Comparison of ENCODE assay signal across 8 cellular contexts in genomic region chr22:17035976-17036841, GRCh38. TPM values are rescaled to one million over a fixed set of nuclear protein-coding genes. Genes with fewer than 3 reads are reported as not detected.
DNase-seq lines count a peak whose midpoint lies in the region; ATAC-seq, FAIRE-seq and TF ChIP-seq lines count a peak whose summit lies in the region.
"Not testable (repeated sequence)": the region's sequence is repeated elsewhere in the genome, so short reads cannot be mapped to it uniquely, and the experiment has no call there.

No MANE protein-coding gene starts in this region.

- peak; percentile 17 for ATAC-seq in HG02588 (IDR thresholded peaks at IDR 0.05; ENCODE audit: unreplicated experiment)
- ATAC-seq in aorta (ENCODE audit: low FRiP score) = peak; percentile 8

- not testable (repeated sequence) for H3K9me3 ChIP-seq in MG63; colonic mucosa; kidney (ENCODE audit: control insufficient read depth in 1 of 2, low read length in 2 of 2); aorta (ENCODE audit: control insufficient read depth, low read length)

- H3K4me1 ChIP-seq in colonic mucosa; kidney (ENCODE audit: control insufficient read depth in 1 of 2, insufficient read depth in 1 of 2, low read depth in 1 of 2, low read length in 2 of 2); rectal smooth muscle tissue (ENCODE audit: control insufficient read depth, insufficient read depth, low read length); aorta (ENCODE audit: control insufficient read depth in 1 of 2, insufficient read depth in 2 of 2, low read length in 2 of 2): not testable (repeated sequence)

- peak overlapping the region; percentile 68 for H3K4me3 Mint-ChIP-seq in activated CD4-positive, alpha-beta memory T cell treated with anti-CD3 and anti-CD28 coated beads for 36 hours

- H3K4me3 ChIP-seq in GM12875 (ENCODE audit: low read depth, low read length) (peak overlapping the region; percentile 37), MG63 (peak overlapping the region; percentile 40), colonic mucosa (peak overlapping the region; percentile 11), rectal smooth muscle tissue (ENCODE audit: low read length) (peak overlapping the region; percentile 27)
- H3K4me3 ChIP-seq in kidney (ENCODE audit: low read length in 2 of 2); aorta (ENCODE audit: low read length in 2 of 2): not testable (repeated sequence)

- DNase-seq in MG63 (peak; percentile 62), kidney (peak; percentile 68), aorta (peak in 1 of 2 donors; percentile 67)
- not testable (repeated sequence) for DNase-seq in activated CD4-positive, alpha-beta memory T cell treated with anti-CD3 and anti-CD28 coated beads for 36 hours; colonic mucosa

- CTCF ChIA-PET in activated CD4-positive, alpha-beta memory T cell treated with anti-CD3 and anti-CD28 coated beads for 36 hours (lab: Charles Lee) = not testable (repeated sequence)

- peaks cover 11% of the 10 kb centered on the region for H3K27me3 Mint-ChIP-seq in activated CD4-positive, alpha-beta memory T cell treated with anti-CD3 and anti-CD28 coated beads for 36 hours

- POLR2A ChIA-PET in activated CD4-positive, alpha-beta memory T cell treated with anti-CD3 and anti-CD28 coated beads for 36 hours (lab: Charles Lee) = not testable (repeated sequence)

- not testable (repeated sequence) for H3K27ac Mint-ChIP-seq in activated CD4-positive, alpha-beta memory T cell treated with anti-CD3 and anti-CD28 coated beads for 36 hours

- intact Hi-C loops in activated CD4-positive, alpha-beta memory T cell treated with anti-CD3 and anti-CD28 coated beads for 36 hours (cut with micrococcal nuclease); colonic mucosa (cut with DNase I); kidney (cut with DNase I); aorta (cut with DNase I): not testable (repeated sequence)

- not testable (repeated sequence) for H3K9ac ChIP-seq in colonic mucosa (ENCODE audit: low read depth in 2 of 2, low read length in 2 of 2); kidney (ENCODE audit: low read length in 2 of 2); rectal smooth muscle tissue (ENCODE audit: low read length)

- not testable (repeated sequence) for H3K27me3 ChIP-seq in MG63; colonic mucosa; rectal smooth muscle tissue (ENCODE audit: control insufficient read depth, insufficient read depth, low read length); aorta (ENCODE audit: control insufficient read depth in 1 of 2, insufficient read depth in 2 of 2, low read length in 1 of 2)

- H3K27ac ChIP-seq in colonic mucosa; kidney (ENCODE audit: low read depth in 2 of 2, low read length in 2 of 2); rectal smooth muscle tissue (ENCODE audit: low read depth, low read length); aorta (ENCODE audit: low read depth in 1 of 2, low read length in 2 of 2): not testable (repeated sequence)

- H3K4me1 Mint-ChIP-seq in activated CD4-positive, alpha-beta memory T cell treated with anti-CD3 and anti-CD28 coated beads for 36 hours (ENCODE audit: low read depth) = not testable (repeated sequence)

- not testable (repeated sequence) for H3K9me3 Mint-ChIP-seq in activated CD4-positive, alpha-beta memory T cell treated with anti-CD3 and anti-CD28 coated beads for 36 hours

- WGBS in aorta, 2 donors = 20 to 22% methylated on average over 43 to 56 of the region's 56 CpGs

- FAIRE-seq in kidney (lab: Jason Lieb, UNC) = not testable (repeated sequence)

- not testable (repeated sequence) for H3K36me3 ChIP-seq in MG63; colonic mucosa; kidney (ENCODE audit: control insufficient read depth in 1 of 2, insufficient read depth in 2 of 2, low read length in 2 of 2); rectal smooth muscle tissue (ENCODE audit: control insufficient read depth, insufficient read depth, low read length); aorta (ENCODE audit: control insufficient read depth in 1 of 2, insufficient read depth in 2 of 2, low read length in 1 of 2)

- not testable (repeated sequence) for TF ChIP-seq CTCF in GM12875 (IDR thresholded peaks at IDR 0.05; ENCODE audit: borderline replicate concordance, insufficient read depth, low read depth, low read length); colonic mucosa (IDR thresholded peaks at IDR 0.05); kidney (IDR thresholded peaks at IDR 0.05; ENCODE audit: borderline replicate concordance, extremely low read depth, insufficient read depth)

- not testable (repeated sequence) for H3K36me3 Mint-ChIP-seq in activated CD4-positive, alpha-beta memory T cell treated with anti-CD3 and anti-CD28 coated beads for 36 hours

RNA-seq across cellular contexts. Expression of gene GAB4, which starts 28.2 kb away (rescaled TPM):
- total RNA-seq in MG63 (2014; rRNA removed; shearing (Covaris generic); ENCODE audit: low replicate concordance) = not detected in 2 replicates
- not detected for total RNA-seq in activated CD4-positive, alpha-beta memory T cell treated with anti-CD3 and anti-CD28 coated beads for 36 hours
- total RNA-seq in colonic mucosa = not detected
- not detected for total RNA-seq in kidney
- not detected for polyA plus RNA-seq in kidney (ENCODE audit: insufficient read depth, low read depth, low replicate concordance)
- total RNA-seq in aorta = not detected
- polyA plus RNA-seq in aorta = not detected

RNA-seq across cellular contexts. Expression of gene IL17RA, which starts 48.6 kb away (rescaled TPM):
- 3.8 and 4.0 TPM in 2 replicates for total RNA-seq in MG63 (2014; rRNA removed; shearing (Covaris generic); ENCODE audit: low replicate concordance)
- total RNA-seq in activated CD4-positive, alpha-beta memory T cell treated with anti-CD3 and anti-CD28 coated beads for 36 hours = 10 to 100 TPM; 12.5 to 14.7 TPM
- total RNA-seq in colonic mucosa (10 to 100 TPM; 17.2 to 20.2 TPM), kidney (26.8 TPM), aorta (10 to 100 TPM; 19.9 to 28.3 TPM)
- polyA plus RNA-seq in kidney (ENCODE audit: insufficient read depth, low read depth, low replicate concordance) (4.2 TPM), aorta (1 to 10 TPM; 3.0 to 9.4 TPM)
